ENCODE assay signal across 1 cellular context in the genomic region with DNA sequence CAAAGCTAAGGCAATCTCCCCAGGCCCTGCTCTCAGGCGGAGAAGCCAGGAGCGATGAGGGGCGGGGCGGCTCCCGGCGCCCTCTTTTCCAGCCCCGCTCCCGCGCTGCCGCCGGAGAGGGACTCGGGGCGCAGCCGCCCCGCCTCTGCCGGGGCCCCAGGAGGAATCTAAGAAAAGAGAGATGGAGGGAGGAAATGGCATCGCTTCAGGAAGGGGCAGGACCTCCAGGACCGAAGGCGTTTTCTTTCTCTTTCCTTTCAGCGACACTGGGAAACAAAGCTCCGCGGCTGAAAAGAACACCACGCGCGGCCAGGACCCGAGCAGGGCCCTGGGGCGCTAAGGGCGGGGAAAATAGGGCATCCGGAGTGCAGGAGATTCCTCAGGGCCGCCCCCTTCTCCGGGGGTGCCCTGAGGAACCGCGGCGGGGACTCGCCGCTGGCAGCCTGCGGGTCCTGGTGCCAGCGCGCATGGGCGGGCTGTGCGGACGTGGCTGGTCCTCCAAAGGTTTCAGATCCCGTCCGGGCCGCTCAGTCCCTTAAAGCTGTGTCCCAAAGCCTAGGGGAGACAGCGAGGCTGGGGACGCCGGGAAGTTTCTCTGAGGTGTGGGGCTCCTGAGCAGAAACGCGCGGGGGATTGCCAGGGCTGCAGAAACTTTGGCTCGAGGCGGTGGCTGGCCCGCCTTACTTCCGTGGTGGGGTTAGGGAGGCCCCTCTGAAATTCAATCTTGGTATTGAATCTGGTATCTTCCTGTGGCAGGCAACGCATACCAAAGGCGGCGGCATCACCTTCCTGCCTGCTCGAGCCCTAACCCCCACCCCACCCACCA.
A peak's percentile ranks its signal among the peaks of the same experiment; 100 is the strongest.
TF ChIP-seq lines count a peak whose summit lies in the region.

No MANE protein-coding gene starts in this region.

TF ChIP-seq in SK-N-SH, 30 proteins besides CTCF, POLR2A, EP300 and RAD21 (continued from another document):
- peak; percentile 5; the same call in 1 of the 2 replicates for TF ChIP-seq JUND (IDR thresholded peaks at IDR 0.05)
- TF ChIP-seq RXRA (IDR thresholded peaks at IDR 0.05; ENCODE audit: borderline replicate concordance, low read depth), result no peak
- TF ChIP-seq NFIC (IDR thresholded peaks at IDR 0.05; ENCODE audit: borderline replicate concordance), result 0 out of 2 replicates have a peak, but pooled peaks have one; percentile 10
- no peak for TF ChIP-seq EZH2phosphoT487 (IDR thresholded peaks at IDR 0.05; ENCODE audit: borderline replicate concordance, low read depth)
- TF ChIP-seq GABPA (IDR thresholded peaks at IDR 0.05; ENCODE audit: low read depth), result 0 out of 2 replicates have a peak, but pooled peaks have one; percentile 13
- TF ChIP-seq TAF1 (IDR thresholded peaks at IDR 0.05; ENCODE audit: borderline replicate concordance, low read depth, low read length), result peak; percentile 52
- TF ChIP-seq MXI1 (IDR thresholded peaks at IDR 0.05; ENCODE audit: low read depth, low read length), result 0 out of 2 replicates have a peak, but pooled peaks have one; percentile 39
- 0 out of 2 replicates have a peak, but pooled peaks have one; percentile 12 for TF ChIP-seq RCOR1 (IDR thresholded peaks at IDR 0.05; ENCODE audit: low read length)
- TF ChIP-seq NRF1 (IDR thresholded peaks at IDR 0.05; ENCODE audit: low read depth, low read length), result peak; percentile 55
